Comparison of ENCODE assay signal across 2 cellular contexts in genomic region chr2:219001100-219001576, GRCh38.
A peak's percentile ranks its signal among the peaks of the same experiment; 100 is the strongest.
TF ChIP-seq lines count a peak whose summit lies in the region.

No MANE protein-coding gene starts in this region.

TF ChIP-seq in GM23338, 12 proteins besides CTCF, POLR2A, EP300 and RAD21:
- TF ChIP-seq ZNF462 (CRISPR knock-in tag; IDR thresholded peaks at IDR 0.05), result no peak
- peak; percentile 76 for TF ChIP-seq EZH2phosphoT487 (IDR thresholded peaks at IDR 0.05; ENCODE audit: unreplicated experiment)
- no peak for TF ChIP-seq ZNF331 (CRISPR knock-in tag; IDR thresholded peaks at IDR 0.05; ENCODE audit: low read depth)
- TF ChIP-seq CREB1 (CRISPR knock-in tag; IDR thresholded peaks at IDR 0.05; ENCODE audit: low read depth), result no peak
- peak; percentile 92 for TF ChIP-seq EZH2 (IDR thresholded peaks at IDR 0.05; ENCODE audit: low read depth, unreplicated experiment)
- TF ChIP-seq STAT1 (IDR thresholded peaks at IDR 0.05; ENCODE audit: unreplicated experiment), result no peak
- no peak for TF ChIP-seq POLR2AphosphoS5 (IDR thresholded peaks at IDR 0.05; ENCODE audit: low read depth)
- TF ChIP-seq REST (IDR thresholded peaks at IDR 0.05; ENCODE audit: unreplicated experiment), result no peak
TF ChIP-seq in GM23338: peak in this region for 2.

TF ChIP-seq in neural cell, 6 proteins besides CTCF, POLR2A, EP300 and RAD21:
- TF ChIP-seq TAF1 (IDR thresholded peaks at IDR 0.05; ENCODE audit: low read depth), result no peak
- no peak for TF ChIP-seq SMC3 (conservative IDR thresholded peaks at IDR 0.05; ENCODE audit: poor library complexity)
- no peak for TF ChIP-seq MXI1 (conservative IDR thresholded peaks at IDR 0.05; ENCODE audit: poor library complexity, severe bottlenecking)
- no peak for TF ChIP-seq REST (IDR thresholded peaks at IDR 0.05; ENCODE audit: borderline replicate concordance)
- no peak for TF ChIP-seq POLR2AphosphoS5 (IDR thresholded peaks at IDR 0.05)
- no peak for TF ChIP-seq EZH2 (IDR thresholded peaks at IDR 0.05; ENCODE audit: borderline replicate concordance, insufficient read depth, low read length, poor library complexity, severe bottlenecking)
TF ChIP-seq in neural cell: peak in this region for 0.
